8 cellular contexts compared by ENCODE assay signal in genomic region chr17:8162997-8163977, GRCh38. TPM values are rescaled to one million over a fixed set of nuclear protein-coding genes. Genes with fewer than 3 reads are reported as not detected.
DNase-seq lines count a peak whose midpoint lies in the region; FAIRE-seq and TF ChIP-seq lines count a peak whose summit lies in the region.

No MANE protein-coding gene starts in this region.

- H3K9me2 ChIP-seq in Loucy (replicated peaks; ENCODE audit: low read depth, low read length) = no peaks in the 10 kb centered on the region

- in situ Hi-C loops in G401 (cut with HindIII; ENCODE audit: low sequenced_read_pairs) = no loop called here

- intact Hi-C loops in adrenal gland (cut with DNase I) = no loop called here

- peak overlapping the region; percentile 95 for H2AFZ ChIP-seq in Loucy (ENCODE audit: low read length)

- H3K27me3 ChIP-seq in Loucy (ENCODE audit: insufficient read depth, low read length, poor library complexity, severe bottlenecking) (peaks cover 4% of the 10 kb centered on the region), adrenal gland (no peaks in the 10 kb centered on the region), iPS-18a (ENCODE audit: control insufficient read depth, insufficient read depth, low read length) (no peaks in the 10 kb centered on the region), small intestine (ENCODE audit: control insufficient read depth in 2 of 2, insufficient read depth in 2 of 2, low read length in 2 of 2) (no peaks in the 10 kb centered on the region)

- H3K4me1 ChIP-seq in Loucy (ENCODE audit: insufficient read depth, low read length, poor library complexity, severe bottlenecking) = peaks cover 36% of the 10 kb centered on the region
- peaks cover 31 to 48% of the 10 kb centered on the region in 2 donors for H3K4me1 ChIP-seq in adrenal gland (replicated peaks in 1 of 2)
- peaks cover 17% of the 10 kb centered on the region for H3K4me1 ChIP-seq in iPS-18a (ENCODE audit: control insufficient read depth, low read depth, low read length)
- peaks cover 6 to 15% of the 10 kb centered on the region in 2 donors for H3K4me1 ChIP-seq in small intestine (ENCODE audit: control insufficient read depth in 2 of 2, insufficient read depth in 1 of 2, low read depth in 1 of 2, low read length in 1 of 2)

- no peak for TF ChIP-seq CTCF in Loucy (conservative IDR thresholded peaks at IDR 0.05; ENCODE audit: low read length)
- TF ChIP-seq CTCF in adrenal gland (IDR thresholded peaks at IDR 0.05) = no peak

- TF ChIP-seq POLR2A in adrenal gland (IDR thresholded peaks at IDR 0.05) = no peak

- H3K4me3 ChIP-seq in Loucy (ENCODE audit: low read length, poor library complexity, severe bottlenecking) = peak overlapping the region; percentile 100
- peak overlapping the region in 2 of 4 donors; percentile 98 to 100 for H3K4me3 ChIP-seq in adrenal gland
- peak overlapping the region; percentile 62 for H3K4me3 ChIP-seq in iPS-18a (ENCODE audit: low read length)
- H3K4me3 ChIP-seq in small intestine (ENCODE audit: low read depth in 1 of 2, low read length in 2 of 2) = peak overlapping the region; percentile 93 to 97

- no peak for FAIRE-seq in small intestine (lab: Jason Lieb, UNC)

- H3K9me3 ChIP-seq in Loucy (ENCODE audit: insufficient read depth, low read depth, low read length) (no peaks in the 10 kb centered on the region), adrenal gland (replicated peaks in 1 of 3) (no peaks in the 10 kb centered on the region), iPS-18a (ENCODE audit: control insufficient read depth, low read depth, low read length) (no peaks in the 10 kb centered on the region), small intestine (ENCODE audit: control insufficient read depth, low read depth) (no peaks in the 10 kb centered on the region)

- peaks cover 40% of the 10 kb centered on the region for H3K79me2 ChIP-seq in Loucy (ENCODE audit: insufficient read depth, low read length)

- peak overlapping the region; percentile 86 for H3K4me2 ChIP-seq in Loucy (ENCODE audit: low read depth, low read length, poor library complexity, severe bottlenecking)

- H3K27ac ChIP-seq in adrenal gland (peak overlapping the region; percentile 94 to 100 (median 99)), iPS-18a (ENCODE audit: low read length) (peak overlapping the region; percentile 76), small intestine (ENCODE audit: low read depth in 1 of 2, low read length in 1 of 2) (peak overlapping the region; percentile 76 to 97)

- WGBS in adrenal gland, 4 donors = 11 to 35% (median 12%) methylated on average over 12 to 54 of the region's 55 CpGs
- 9 to 36% (median 16%) methylated on average over 18 to 55 of the region's 55 CpGs for WGBS in small intestine, 3 donors

- peaks cover 41% of the 10 kb centered on the region for H4K20me1 ChIP-seq in Loucy (ENCODE audit: insufficient read depth, low read length, poor library complexity, severe bottlenecking)

- H3K9ac ChIP-seq in Loucy (ENCODE audit: low read depth, low read length, poor library complexity, severe bottlenecking) (peak overlapping the region; percentile 94), iPS-18a (ENCODE audit: low read length) (peak overlapping the region; percentile 88)

- DNase-seq in G401 (ENCODE audit: low spot score) (peak; percentile 54), adrenal gland (peak in 6 of 7 donors; percentile 45 to 67 (median 60)), small intestine (no peak), superior temporal gyrus (ENCODE audit: extremely low spot score) (no peak), GOT3 (lab: John Stamatoyannopoulos, UW) (no peak), A172 (ENCODE audit: low spot score) (no peak)

- H3K36me3 ChIP-seq in Loucy (ENCODE audit: insufficient read depth, low read length) = no peaks in the 10 kb centered on the region
- H3K36me3 ChIP-seq in adrenal gland (replicated peaks in 1 of 2) = peaks cover 0 to 20% of the 10 kb centered on the region in 2 donors
- peaks cover 16% of the 10 kb centered on the region for H3K36me3 ChIP-seq in iPS-18a (ENCODE audit: control insufficient read depth, low read depth, low read length)
- peaks cover 0 to 4% of the 10 kb centered on the region in 2 donors for H3K36me3 ChIP-seq in small intestine (ENCODE audit: control insufficient read depth in 2 of 2, insufficient read depth in 2 of 2, low read length in 2 of 2)

- H3F3A ChIP-seq in Loucy (ENCODE audit: low read depth) = peaks cover 6% of the 10 kb centered on the region; the same call in 1 of the 2 replicates

RNA-seq across cellular contexts. Expression of gene VAMP2, which starts 0.5 kb away (rescaled TPM):
- 1.0 and 1.4 TPM in 2 replicates for total RNA-seq in G401 (2014; rRNA removed; shearing (Covaris generic))
- 100 to 1,000 TPM in 2 of 8 donors, 10 to 100 TPM in 6; 18.8 to 139 (median 61.5) TPM for total RNA-seq in adrenal gland
- polyA plus RNA-seq in adrenal gland = 100 to 1,000 TPM in 1 of 3 donors, 10 to 100 TPM in 2; 65.8 to 206 (median 81.2) TPM
- polyA plus RNA-seq in small intestine = 10 to 100 TPM; 27.5 to 47.3 (median 46.2) TPM
- 1.9 and 4.3 TPM in 2 replicates for total RNA-seq in A172 (2014; rRNA removed; shearing (Covaris generic))

RNA-seq across cellular contexts. Expression of gene PER1, which starts 11.1 kb away (rescaled TPM):
- total RNA-seq in G401 (2014; rRNA removed; shearing (Covaris generic)) = 29.0 and 34.0 TPM in 2 replicates
- total RNA-seq in adrenal gland = 100 to 1,000 TPM in 5 of 8 donors, 10 to 100 TPM in 3; 40.1 to 295 (median 108) TPM
- 100 to 1,000 TPM in 2 of 3 donors, 10 to 100 TPM in 1; 12.4 to 360 (median 161) TPM for polyA plus RNA-seq in adrenal gland
- polyA plus RNA-seq in small intestine = 10 to 100 TPM; 47.8 to 79.4 (median 60.1) TPM
- 6.9 and 7.5 TPM in 2 replicates for total RNA-seq in A172 (2014; rRNA removed; shearing (Covaris generic))

RNA-seq across cellular contexts. Expression of gene TMEM107, which starts 12.9 kb away (rescaled TPM):
- 37.8 and 60.6 TPM in 2 replicates for total RNA-seq in G401 (2014; rRNA removed; shearing (Covaris generic))
- total RNA-seq in adrenal gland = 10 to 100 TPM in 7 of 8 donors, 1 to 10 TPM in 1; 6.2 to 31.9 (median 20.1) TPM
- polyA plus RNA-seq in adrenal gland = 10 to 100 TPM in 2 of 3 donors, 1 to 10 TPM in 1; 8.3 to 14.0 (median 11.9) TPM
- polyA plus RNA-seq in small intestine = 10 to 100 TPM in 1 of 3 donors, 1 to 10 TPM in 1, under 1 TPM in 1; 0.89 to 14.9 (median 1.4) TPM
- total RNA-seq in A172 (2014; rRNA removed; shearing (Covaris generic)) = 35.8 and 39.3 TPM in 2 replicates

RNA-seq across cellular contexts. Expression of gene BORCS6, which starts 26.7 kb away (rescaled TPM):
- 24.3 and 25.6 TPM in 2 replicates for total RNA-seq in G401 (2014; rRNA removed; shearing (Covaris generic))
- 10 to 100 TPM; 10.5 to 29.7 (median 15.2) TPM for total RNA-seq in adrenal gland
- polyA plus RNA-seq in adrenal gland = 1 to 10 TPM; 3.3 to 5.3 (median 5.0) TPM
- polyA plus RNA-seq in small intestine = 10 to 100 TPM in 2 of 3 donors, 1 to 10 TPM in 1; 9.8 to 13.8 (median 11.8) TPM
- total RNA-seq in A172 (2014; rRNA removed; shearing (Covaris generic)) = 8.8 and 10.9 TPM in 2 replicates

RNA-seq across cellular contexts. Expression of gene HES7, which starts 39.4 kb away (rescaled TPM):
- total RNA-seq in G401 (2014; rRNA removed; shearing (Covaris generic)) = 1.1 and 3.9 TPM in 2 replicates
- under 1 TPM in 2 of 8 donors, not detected in 6; 0.29 to 0.34 TPM for total RNA-seq in adrenal gland
- polyA plus RNA-seq in adrenal gland (1 to 10 TPM in 1 of 3 donors, under 1 TPM in 1, not detected in 1; 0.32 to 1.0 TPM), small intestine (under 1 TPM in 1 of 3 donors, not detected in 2; 0.06 TPM)
- total RNA-seq in A172 (2014; rRNA removed; shearing (Covaris generic)) = not detected in 2 replicates

Comparison
In these comparisons a context has a peak if more than half of its experiments do, and no peak if none do; other contexts are left out.
1. DNase-seq: peak in G401 (single experiment) and adrenal gland (6 of 7); none in small intestine (single experiment), superior temporal gyrus (single experiment), GOT3 (single experiment) and A172 (single experiment).
2. Peak in every context shown above with its lines, with median percentiles within 50 percentile points of each other: H3K27ac ChIP-seq.